In the genomic region with DNA sequence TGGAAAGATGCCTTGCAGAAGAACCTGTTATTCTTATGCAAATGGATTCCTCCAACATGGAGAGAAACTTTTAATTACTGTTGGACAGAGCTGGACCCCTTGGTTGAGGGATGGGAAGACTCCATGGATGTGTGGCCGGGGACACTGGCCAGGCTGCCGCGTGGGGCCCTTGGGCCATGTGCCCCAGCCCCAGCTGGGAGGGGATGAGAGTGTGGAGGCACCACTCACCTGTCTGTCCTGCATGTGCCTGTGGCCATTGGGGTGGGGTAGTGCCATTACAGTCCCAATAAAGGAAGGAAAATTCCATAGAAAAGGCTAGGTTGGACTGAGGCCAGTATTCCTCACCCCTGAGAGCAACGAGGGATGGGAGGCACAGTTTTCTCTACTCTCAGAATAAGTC, we compare ENCODE assay signal across 7 cellular contexts.
"Had no signal": no experiment of that assay in that cellular context is flagged by ENCODE, and none has a peak within 500 bp of the region (broad histone marks: within the 10 kb centered on the region; RNA-seq: fewer than 3 reads in every experiment).

No MANE protein-coding gene starts in this region.

- H3K4me3 ChIP-seq: GM23248, GM23338 had no signal

- H3K4me1 Mint-ChIP-seq: GM23338 had no signal

- H3K9ac ChIP-seq: GM23248 had no signal

- H2AFZ ChIP-seq: GM23248, GM23338 had no signal

- H3K27ac ChIP-seq: GM23248 had no signal

- DNase-seq: GM23248, GOT3, H7, H9, HCEC 1CT, HFFc6 had no signal

- H3K4me2 ChIP-seq: GM23338 had no signal

- H3K4me3 Mint-ChIP-seq: GM23338, H9, HFFc6 had no signal

- H3K27ac Mint-ChIP-seq: GM23338, HFFc6 had no signal
